ENCODE assay signal across 1 cellular context in genomic region chr14:71235865-71236264, GRCh38.
TF ChIP-seq lines count a peak whose summit lies in the region.

No MANE protein-coding gene starts in this region.

TF ChIP-seq in GM23338, 12 proteins besides CTCF, POLR2A, EP300 and RAD21 (continued from another document):
- TF ChIP-seq ZNF462 (CRISPR knock-in tag; IDR thresholded peaks at IDR 0.05) (no peak), CREB1 (CRISPR knock-in tag; IDR thresholded peaks at IDR 0.05; ENCODE audit: low read depth) (no peak), EZH2 (IDR thresholded peaks at IDR 0.05; ENCODE audit: low read depth, unreplicated experiment) (no peak), ZNF114 (CRISPR knock-in tag; IDR thresholded peaks at IDR 0.05) (no peak), POLR2AphosphoS5 (IDR thresholded peaks at IDR 0.05; ENCODE audit: low read depth) (no peak)
TF ChIP-seq in GM23338: peak in this region for 0.
